32 cellular contexts compared by ENCODE assay signal in genomic region chr16:30006659-30007377, GRCh38. TPM values are rescaled to one million over a fixed set of nuclear protein-coding genes. Genes with fewer than 3 reads are reported as not detected.
"Had no signal": no experiment of that assay in that cellular context is flagged by ENCODE, and none has a peak within 500 bp of the region (broad histone marks: within the 10 kb centered on the region; RNA-seq: fewer than 3 reads in every experiment).

No MANE protein-coding gene starts in this region.

- H3K4me3 ChIP-seq: MG63, SJSA1 had no signal

- DNase-seq: activated CD4-positive, alpha-beta T cell treated with anti-CD3 and anti-CD28 coated beads, Interleukin-2, amount 10 ng/mL, durations not matched to agents 24 days and 14 days; activated CD4-positive, alpha-beta T cell treated with anti-CD3 and anti-CD28 coated beads, Interleukin-2, amount 50 U/mL, for 48 hours; activated CD4-positive, CD25-positive, alpha-beta regulatory T cell treated with anti-CD3 and anti-CD28 coated beads, Interleukin-2, amount 50 U/mL, for 72 hours; activated CD8-positive, alpha-beta memory T cell treated with anti-CD3 and anti-CD28 coated beads for 24 hours; activated gamma-delta T cell; activated naive CD4-positive, alpha-beta T cell treated with anti-CD3 and anti-CD28 coated beads for 36 hours; activated T-cell treated with anti-CD3 and anti-CD28 coated beads, Interleukin-2, amount 50 U/mL, for 48 hours; amygdala; MG63; MV-4-11; NCI-H1092 treated with DMSO at 0.1 percent for 48 hours; NCI-H1417 treated with DMSO at 0.1 percent for 48 hours; NCI-H1694; NCI-H2029; NCI-H2107; NCI-H2171 treated with DMSO at 0.1 percent for 48 hours; NCI-H226; NCI-H510A treated with DMSO at 0.1 percent for 48 hours; NCI-H69; PC-3; SW 1271 had no signal

- H3K27ac ChIP-seq: SJSA1 had no signal

- H3K36me3 Mint-ChIP-seq: activated naive CD8-positive, alpha-beta T cell; brain had no signal

- H3K27me3 Mint-ChIP-seq: activated naive CD8-positive, alpha-beta T cell; brain had no signal

- H3K4me3 Mint-ChIP-seq: activated CD4-positive, alpha-beta T cell treated with anti-CD3 and anti-CD28 coated beads, Interleukin-2, amount 10 ng/mL, durations not matched to agents 24 days and 14 days; activated naive CD4-positive, alpha-beta T cell treated with anti-CD3 and anti-CD28 coated beads for 36 hours; activated naive CD8-positive, alpha-beta T cell; activated T-helper 17 cell treated with anti-CD3 and anti-CD28 coated beads, Interleukin-2, amount 50 U/mL, for 72 hours; brain; central memory CD8-positive, alpha-beta T cell; T-helper 2 cell treated with Interferon-gamma antibody and Interleukin-4, amounts not matched to agents 5 μg/mL and 100 μg/mL, for 36 hours had no signal

- H3K4me1 ChIP-seq: SJSA1 had no signal

- H3K9me3 ChIP-seq: MG63, SJSA1 had no signal

- FAIRE-seq: astrocyte, colon, RCC 7860 had no signal

- H3K27me3 ChIP-seq: MG63 had no signal

- H3K27ac Mint-ChIP-seq: activated CD4-positive, alpha-beta T cell treated with anti-CD3 and anti-CD28 coated beads, Interleukin-2, amount 10 ng/mL, durations not matched to agents 24 days and 14 days; activated naive CD4-positive, alpha-beta T cell treated with anti-CD3 and anti-CD28 coated beads for 36 hours; activated naive CD8-positive, alpha-beta T cell; activated T-helper 17 cell treated with anti-CD3 and anti-CD28 coated beads, Interleukin-2, amount 50 U/mL, for 72 hours; T-helper 2 cell treated with Interferon-gamma antibody and Interleukin-4, amounts not matched to agents 5 μg/mL and 100 μg/mL, for 36 hours had no signal

- ATAC-seq: activated T-helper 17 cell treated with anti-CD3 and anti-CD28 coated beads, Interleukin-2, amount 50 U/mL, for 72 hours; PC-3; SK-N-SH treated with all-trans-retinoic acid at 6 μM for 48 hours had no signal

- H3K9me3 Mint-ChIP-seq: activated CD4-positive, alpha-beta T cell treated with anti-CD3 and anti-CD28 coated beads, Interleukin-2, amount 10 ng/mL, durations not matched to agents 24 days and 14 days; activated naive CD4-positive, alpha-beta T cell treated with anti-CD3 and anti-CD28 coated beads for 36 hours; activated T-helper 17 cell treated with anti-CD3 and anti-CD28 coated beads, Interleukin-2, amount 50 U/mL, for 72 hours; central memory CD8-positive, alpha-beta T cell; T-helper 2 cell treated with Interferon-gamma antibody and Interleukin-4, amounts not matched to agents 5 μg/mL and 100 μg/mL, for 36 hours had no signal

RNA-seq across cellular contexts. Expression of gene DOC2A, which starts 4.0 kb away (rescaled TPM):
- total RNA-seq: SJSA1; T-helper 1 cell treated with Interleukin-12 subunit alpha and Interleukin-12 subunit beta and Interleukin-4 antibody, amounts not matched to agents 30 ng/mL and 1 ng/mL, for 36 hours had no signal

RNA-seq across cellular contexts. Expression of gene C16orf92, which starts 16.2 kb away (rescaled TPM):
- total RNA-seq: activated CD4-positive, alpha-beta T cell treated with anti-CD3 and anti-CD28 coated beads, Interleukin-2, amount 10 ng/mL, durations not matched to agents 24 days and 14 days; activated naive CD4-positive, alpha-beta T cell treated with anti-CD3 and anti-CD28 coated beads for 36 hours; activated T-helper 17 cell treated with anti-CD3 and anti-CD28 coated beads, Interleukin-2, amount 50 U/mL, for 72 hours; astrocyte; PC-3; SJSA1; T-helper 1 cell treated with Interleukin-12 subunit alpha and Interleukin-12 subunit beta and Interleukin-4 antibody, amounts not matched to agents 30 ng/mL and 1 ng/mL, for 36 hours had no signal
